ENCODE assay signal across 1 cellular context in genomic region chr19:19668230-19669012, GRCh38.
TF ChIP-seq lines count a peak whose summit lies in the region.

Gene ZNF101 (plus strand): TSS chr19:19668839. CDS start chr19:19668964, 125 bp downstream.

TF ChIP-seq in K562, 482 proteins besides CTCF, POLR2A, EP300 and RAD21 (continued from another document and continues in another):
- TF ChIP-seq STAT6 (CRISPR knock-in tag; IDR thresholded peaks at IDR 0.05): no peak
- no peak for TF ChIP-seq AFF4 (CRISPR knock-in tag; IDR thresholded peaks at IDR 0.05)
- TF ChIP-seq MED1 (CRISPR knock-in tag; IDR thresholded peaks at IDR 0.05; ENCODE audit: borderline replicate concordance): no peak
- TF ChIP-seq MAZ (CRISPR knock-in tag; conservative IDR thresholded peaks at IDR 0.05 in 1 of 2, IDR thresholded peaks at IDR 0.05 in 1 of 2): peak in 1 of 2 experiments; percentile 13; a peak in 2 of 4 replicates
- TF ChIP-seq BACH1 (tag; IDR thresholded peaks at IDR 0.05): no peak
- TF ChIP-seq E2F6 (IDR thresholded peaks at IDR 0.05; ENCODE audit: borderline replicate concordance in 1 of 2, extremely low read depth in 1 of 2, insufficient read depth in 1 of 2, insufficient read length in 1 of 2, low read depth in 1 of 2, low read length in 1 of 2, poor library complexity in 1 of 2, severe bottlenecking in 1 of 2): peak; percentile 44 to 80
- no peak for TF ChIP-seq BRD9 (IDR thresholded peaks at IDR 0.05; ENCODE audit: low read depth, partially characterized antibody)
- no peak for TF ChIP-seq KAT2B (IDR thresholded peaks at IDR 0.05; ENCODE audit: low read depth, low read length)
- TF ChIP-seq RBM34 (IDR thresholded peaks at IDR 0.05; ENCODE audit: borderline replicate concordance, insufficient read depth, low read length): no peak
- TF ChIP-seq SREBF1 (IDR thresholded peaks at IDR 0.05; ENCODE audit: borderline replicate concordance, low read depth, low read length): no peak
- TF ChIP-seq NR1H2 (CRISPR knock-in tag; IDR thresholded peaks at IDR 0.05): no peak
- no peak for TF ChIP-seq MCM5 (IDR thresholded peaks at IDR 0.05; ENCODE audit: low read depth)
- peak; percentile 68 for TF ChIP-seq PHF20 (IDR thresholded peaks at IDR 0.05; ENCODE audit: partially characterized antibody)
- no peak for TF ChIP-seq ZNF274 (IDR thresholded peaks at IDR 0.05; ENCODE audit: borderline replicate concordance, low read depth, low read length)
- TF ChIP-seq ZZZ3 (IDR thresholded peaks at IDR 0.05): no peak
- no peak for TF ChIP-seq RNF219 (CRISPR knock-in tag; IDR thresholded peaks at IDR 0.05)
- no peak for TF ChIP-seq ZEB2 (IDR thresholded peaks at IDR 0.05)
- no peak for TF ChIP-seq TRIM28 (IDR thresholded peaks at IDR 0.05)
- TF ChIP-seq ZNF511 (CRISPR knock-in tag; IDR thresholded peaks at IDR 0.05): peak; percentile 22; the same call in 1 of the 2 replicates
- no peak for TF ChIP-seq CREBBP (IDR thresholded peaks at IDR 0.05; ENCODE audit: low read depth, low read length)
- no peak for TF ChIP-seq IRF2 (CRISPR knock-in tag; IDR thresholded peaks at IDR 0.05)
- no peak for TF ChIP-seq ZSCAN29 (IDR thresholded peaks at IDR 0.05)
- TF ChIP-seq DIDO1 (tag; IDR thresholded peaks at IDR 0.05; ENCODE audit: low read depth): 0 out of 2 replicates have a peak, but pooled peaks have one; percentile 22
- TF ChIP-seq SMAD4 (CRISPR knock-in tag; conservative IDR thresholded peaks at IDR 0.05): no peak
- no peak for TF ChIP-seq ZNF140 (CRISPR knock-in tag; IDR thresholded peaks at IDR 0.05)
- no peak for TF ChIP-seq RBM22 (IDR thresholded peaks at IDR 0.05; ENCODE audit: low read depth, low read length, poor library complexity, severe bottlenecking)
- TF ChIP-seq E2F3 (CRISPR knock-in tag; IDR thresholded peaks at IDR 0.05): 0 out of 2 replicates have a peak, but pooled peaks have one; percentile 67
- TF ChIP-seq ZNF12 (CRISPR knock-in tag; IDR thresholded peaks at IDR 0.05): no peak
- TF ChIP-seq MIER1 (IDR thresholded peaks at IDR 0.05; ENCODE audit: low read depth): no peak
- TF ChIP-seq MYC (IDR thresholded peaks at IDR 0.05; ENCODE audit: low read depth, low read length): peak; percentile 66
- TF ChIP-seq MYC (CRISPR knock-in tag; IDR thresholded peaks at IDR 0.05; ENCODE audit: borderline replicate concordance, low read depth): no peak
- no peak for TF ChIP-seq ID3 (CRISPR knock-in tag; IDR thresholded peaks at IDR 0.05)
- 0 out of 2 replicates have a peak, but pooled peaks have one; percentile 24 for TF ChIP-seq ID3 (tag; IDR thresholded peaks at IDR 0.05)
- no peak for TF ChIP-seq SNRNP70 (optimal IDR thresholded peaks at IDR 0.05; ENCODE audit: low read depth, low read length)
- no peak for TF ChIP-seq CUX1 (CRISPR knock-in tag; IDR thresholded peaks at IDR 0.05)
- no peak for TF ChIP-seq SMAD2 (IDR thresholded peaks at IDR 0.05; ENCODE audit: low read depth, low read length)
- no peak for TF ChIP-seq THRA (IDR thresholded peaks at IDR 0.05)
- TF ChIP-seq XRCC3 (IDR thresholded peaks at IDR 0.05): no peak
- TF ChIP-seq NEUROD1 (IDR thresholded peaks at IDR 0.05; ENCODE audit: borderline replicate concordance, low read depth, low read length, partially characterized antibody): peak; percentile 81
- no peak for TF ChIP-seq HCFC1 (IDR thresholded peaks at IDR 0.05; ENCODE audit: low read depth, low read length)
- TF ChIP-seq HBP1 (CRISPR knock-in tag; IDR thresholded peaks at IDR 0.05): no peak
- no peak for TF ChIP-seq RNF2 (IDR thresholded peaks at IDR 0.05)
- TF ChIP-seq PML (IDR thresholded peaks at IDR 0.05; ENCODE audit: low read length): 0 out of 2 replicates have a peak, but pooled peaks have one; percentile 55
- TF ChIP-seq SREBF2 (CRISPR knock-in tag; IDR thresholded peaks at IDR 0.05): no peak
- no peak for TF ChIP-seq HES1 (IDR thresholded peaks at IDR 0.05; ENCODE audit: low read depth)
- no peak for TF ChIP-seq POLR3A (IDR thresholded peaks at IDR 0.05; ENCODE audit: borderline replicate concordance, extremely low read depth, insufficient read depth, insufficient read length)
- no peak for TF ChIP-seq MEF2A (IDR thresholded peaks at IDR 0.05; ENCODE audit: control insufficient read depth, low read depth, low read length)
- no peak for TF ChIP-seq HIVEP1 (CRISPR knock-in tag; IDR thresholded peaks at IDR 0.05)
